ENCODE assay signal across 26 cellular contexts in genomic region chr16:26697826-26698225, GRCh38.
"Had no signal": no experiment of that assay in that cellular context is flagged by ENCODE, and none has a peak within 500 bp of the region (broad histone marks: within the 10 kb centered on the region; RNA-seq: fewer than 3 reads in every experiment).

No MANE protein-coding gene starts in this region.

- ATAC-seq: activated CD4-positive, CD25-positive, alpha-beta regulatory T cell treated with anti-CD3 and anti-CD28 coated beads, Interleukin-2, amount 50 U/mL, for 24 hours; body of pancreas; gastrocnemius medialis; left cardiac atrium; naive thymus-derived CD4-positive, alpha-beta T cell; psoas muscle; stimulated activated effector memory CD8-positive, alpha-beta T cell treated with anti-CD3 and anti-CD28 coated beads, Interleukin-12 subunit alpha, Interleukin-12 subunit beta, amount 100 ng/mL, for 72 hours had no signal

- DNase-seq: activated CD4-positive, alpha-beta T cell treated with anti-CD3 and anti-CD28 coated beads for 48 hours; activated CD4-positive, alpha-beta T cell treated with anti-CD3 and anti-CD28 coated beads, Interleukin-2, amount 50 U/mL, for 48 hours; activated CD8-positive, alpha-beta memory T cell treated with anti-CD3 and anti-CD28 coated beads for 24 hours; activated effector memory CD4-positive, alpha-beta T cell treated with anti-CD3 and anti-CD28 coated beads, Interleukin-2, amount 50 U/mL, for 16 hours; activated naive CD4-positive, alpha-beta T cell treated with anti-CD3 and anti-CD28 coated beads for 36 hours; activated naive CD8-positive, alpha-beta T cell treated with anti-CD3 and anti-CD28 coated beads for 36 hours; adrenal gland; aorta; body of pancreas; cerebellar nuclear complex; colonic mucosa; effector CD8-positive, alpha-beta T cell; gastrocnemius medialis; glutamatergic neuron; islet precursor cell; left cardiac atrium; midbrain; naive thymus-derived CD4-positive, alpha-beta T cell; occipital lobe; psoas muscle; sigmoid colon; small intestine; stimulated activated CD4-positive, alpha-beta T cell treated with anti-CD3 and anti-CD28 coated beads, Interleukin-4, amount 100 ng/mL, for 24 hours; WERI-Rb-1 had no signal
